11 cellular contexts compared by ENCODE assay signal in the genomic region with DNA sequence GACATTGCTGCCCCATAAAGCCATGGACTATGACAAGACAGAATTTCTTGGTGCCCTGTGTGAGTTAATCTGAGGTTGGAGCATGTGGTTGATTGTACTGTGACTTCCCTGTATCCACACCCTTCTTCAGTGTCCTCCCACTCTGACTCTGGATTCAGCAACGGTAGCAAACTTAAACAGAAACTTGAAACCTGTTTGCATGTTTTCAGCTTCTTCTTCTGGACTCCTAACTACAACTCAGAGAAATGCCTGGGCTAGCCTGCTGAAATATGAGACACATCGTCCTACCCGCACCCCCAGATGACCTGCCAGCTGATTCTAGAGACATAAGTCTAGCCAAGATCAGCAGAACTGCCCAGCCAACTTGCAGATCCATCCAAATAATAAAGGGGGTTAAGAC.
DNase-seq lines count a peak whose midpoint lies in the region; TF ChIP-seq lines count a peak whose summit lies in the region.
"Had no signal": no experiment of that assay in that cellular context is flagged by ENCODE, and none has a peak within 500 bp of the region (broad histone marks: within the 10 kb centered on the region; RNA-seq: fewer than 3 reads in every experiment).

No MANE protein-coding gene starts in this region.

- H3K9me3 Mint-ChIP-seq in activated CD4-positive, alpha-beta memory T cell treated with anti-CD3 and anti-CD28 coated beads, Interleukin-2, amount 10 ng/mL, durations not matched to agents 7 days and 5 days: no peaks in the 10 kb centered on the region

- no peaks in the 10 kb centered on the region for H3K4me1 Mint-ChIP-seq in activated CD4-positive, alpha-beta memory T cell treated with anti-CD3 and anti-CD28 coated beads, Interleukin-2, amount 10 ng/mL, durations not matched to agents 7 days and 5 days

- CTCF ChIA-PET in RWPE1 (lab: Yijun Ruan, JAX): interaction anchor here (1.1 kb wide), 1 partner anchor 12 kb away, joined by 3 read pairs; no protein-coding TSS in a partner anchor
- CTCF ChIA-PET in activated CD4-positive, alpha-beta memory T cell treated with anti-CD3 and anti-CD28 coated beads, Interleukin-2, amount 10 ng/mL, durations not matched to agents 7 days and 5 days (lab: Charles Lee): interaction anchor here (1.2 kb wide), 1 partner anchor 111 kb away, joined by 3 read pairs; no protein-coding TSS in a partner anchor

- POLR2A ChIA-PET in RWPE1 (lab: Yijun Ruan, JAX; ENCODE audit: low non-redundant PET): no interaction called here
- POLR2A ChIA-PET in activated CD4-positive, alpha-beta memory T cell treated with anti-CD3 and anti-CD28 coated beads, Interleukin-2, amount 10 ng/mL, durations not matched to agents 7 days and 5 days (lab: Charles Lee): interaction anchor here (0.6 kb wide), 1 partner anchor 79 kb away, joined by 3 read pairs; a partner anchor contains a TSS

- H3K27me3 Mint-ChIP-seq in activated CD4-positive, alpha-beta memory T cell treated with anti-CD3 and anti-CD28 coated beads, Interleukin-2, amount 10 ng/mL, durations not matched to agents 7 days and 5 days: peaks cover 14% of the 10 kb centered on the region
- H3K27me3 Mint-ChIP-seq: progenitor cell of endocrine pancreas had no signal

- no peak overlapping the region for H3K27ac Mint-ChIP-seq in activated CD4-positive, alpha-beta memory T cell treated with anti-CD3 and anti-CD28 coated beads, Interleukin-2, amount 10 ng/mL, durations not matched to agents 7 days and 5 days
- H3K27ac Mint-ChIP-seq: progenitor cell of endocrine pancreas had no signal

- H3K4me3 Mint-ChIP-seq in activated CD4-positive, alpha-beta memory T cell treated with anti-CD3 and anti-CD28 coated beads, Interleukin-2, amount 10 ng/mL, durations not matched to agents 7 days and 5 days: no peak overlapping the region

- no peak for TF ChIP-seq CTCF in RWPE1 (conservative IDR thresholded peaks at IDR 0.05; ENCODE audit: low read depth)
- TF ChIP-seq CTCF in fibroblast of pulmonary artery (IDR thresholded peaks at IDR 0.05; ENCODE audit: low read length, missing control alignments): no peak

- H3K4me3 ChIP-seq in fibroblast of pulmonary artery (replicated peaks; ENCODE audit: low read depth, low read length): no peak overlapping the region
- H3K4me3 ChIP-seq: esophagus squamous epithelium, transverse colon had no signal

- DNase-seq in NCI-H2171 treated with DMSO at 0.1 percent for 48 hours (lab: John Stamatoyannopoulos, UW) (peak; percentile 7), NCI-H2171 (lab: John Stamatoyannopoulos, UW) (no peak), RWPE1 (ENCODE audit: low spot score) (peak; percentile 8), fibroblast of pulmonary artery (ENCODE audit: low read depth) (peak; percentile 13), smooth muscle cell of the brain vasculature (ENCODE audit: low read depth, low spot score) (peak; percentile 4), NCI-H446 treated with DMSO at 0.1 percent for 48 hours (lab: John Stamatoyannopoulos, UW) (no peak), mucosa of gallbladder (ENCODE audit: low spot score) (no peak)
- DNase-seq in activated CD4-positive, alpha-beta memory T cell treated with anti-CD3 and anti-CD28 coated beads, Interleukin-2, amount 10 ng/mL, durations not matched to agents 7 days and 5 days: no peak
- DNase-seq: esophagus squamous epithelium, transverse colon had no signal

- H3K27ac ChIP-seq in RWPE1: no peak overlapping the region
- H3K27ac ChIP-seq: transverse colon had no signal

- peaks cover 3% of the 10 kb centered on the region for H3K36me3 Mint-ChIP-seq in activated CD4-positive, alpha-beta memory T cell treated with anti-CD3 and anti-CD28 coated beads, Interleukin-2, amount 10 ng/mL, durations not matched to agents 7 days and 5 days (ENCODE audit: low read depth)

Comparison
In these comparisons a context has a peak if more than half of its experiments do, and no peak if none do; other contexts are left out.
1. DNase-seq: peak in NCI-H2171 treated with DMSO at 0.1 percent for 48 hours (single experiment), RWPE1 (single experiment), fibroblast of pulmonary artery (single experiment) and smooth muscle cell of the brain vasculature (single experiment); none in NCI-H2171 (single experiment), NCI-H446 treated with DMSO at 0.1 percent for 48 hours (single experiment), activated CD4-positive, alpha-beta memory T cell treated with anti-CD3 and anti-CD28 coated beads, Interleukin-2, amount 10 ng/mL, durations not matched to agents 7 days and 5 days (single experiment) and mucosa of gallbladder (single experiment).